20 cellular contexts compared by ENCODE assay signal in genomic region chr17:12623220-12623848, GRCh38. TPM values are rescaled to one million over a fixed set of nuclear protein-coding genes. Genes with fewer than 3 reads are reported as not detected.
DNase-seq lines count a peak whose midpoint lies in the region; ATAC-seq, FAIRE-seq and TF ChIP-seq lines count a peak whose summit lies in the region.
"Had no signal": no experiment of that assay in that cellular context is flagged by ENCODE, and none has a peak within 500 bp of the region (broad histone marks: within the 10 kb centered on the region; RNA-seq: fewer than 3 reads in every experiment).

No MANE protein-coding gene starts in this region.

- no peak overlapping the region for H3K4me3 ChIP-seq in bronchial epithelial cell (ENCODE audit: low read depth, low read length)
- H3K4me3 ChIP-seq in heart left ventricle: peak overlapping the region in 5 of 12 donors; percentile 0 to 9 (median 3)
- H3K4me3 ChIP-seq in neuronal stem cell (ENCODE audit: low read length in 2 of 2): no peak overlapping the region
- H3K4me3 ChIP-seq: GM23338, Peyer's patch, SJSA1 had no signal

- H3K27me3 ChIP-seq in bronchial epithelial cell (ENCODE audit: control insufficient read depth, insufficient read depth, low read length) (no peaks in the 10 kb centered on the region), heart left ventricle (no peaks in the 10 kb centered on the region), neuronal stem cell (ENCODE audit: control insufficient read depth in 3 of 3, insufficient read depth in 3 of 3, low read depth in 1 of 3, low read length in 3 of 3) (no peaks in the 10 kb centered on the region)
- H3K27me3 ChIP-seq: BE2C, Peyer's patch, SJSA1 had no signal

- H3K4me2 ChIP-seq in neuronal stem cell (ENCODE audit: insufficient read depth, low read length, poor library complexity, severe bottlenecking): no peak overlapping the region
- H3K4me2 ChIP-seq: GM23338, KMS-11 had no signal

- peak; percentile 90 for FAIRE-seq in bronchial epithelial cell (lab: Jason Lieb, UNC)
- FAIRE-seq: HTR-8/SVneo had no signal

- H2BK12ac ChIP-seq in neuronal stem cell (ENCODE audit: low read length): no peak overlapping the region

- no peak overlapping the region for H2AK5ac ChIP-seq in neuronal stem cell (ENCODE audit: low read depth, low read length)

- no peaks in the 10 kb centered on the region for H3K79me1 ChIP-seq in neuronal stem cell (ENCODE audit: low read depth, low read length)

- H3K9ac ChIP-seq in neuronal stem cell (ENCODE audit: low read depth, low read length, poor library complexity): no peak overlapping the region
- H3K9ac ChIP-seq: KMS-11 had no signal

- H3K4ac ChIP-seq in neuronal stem cell (ENCODE audit: low read length): no peak overlapping the region

- TF ChIP-seq CTCF in bronchial epithelial cell (IDR thresholded peaks at IDR 0.05; ENCODE audit: insufficient read depth, low read length, severe bottlenecking): no peak
- no peak for TF ChIP-seq CTCF in heart left ventricle (IDR thresholded peaks at IDR 0.05)

- ATAC-seq in heart left ventricle (peak in 3 of 4 donors; percentile 71 to 82 (median 73)), HG02588 (IDR thresholded peaks at IDR 0.05; ENCODE audit: unreplicated experiment) (no peak), GM18907 (IDR thresholded peaks at IDR 0.05; ENCODE audit: unreplicated experiment) (no peak)
- ATAC-seq: GM23338 had no signal

- WGBS in heart left ventricle, 4 donors: 33 to 41% (median 40%) methylated on average over 16 of the region's 16 CpGs
- WGBS in neuronal stem cell (ENCODE audit: extremely low coverage in 2 of 2, insufficient read length in 2 of 2, insufficient replicate concordance in 1 of 2), 2 donors: no CpG with 5 or more reads among the region's 16 CpGs

- H3K4me1 ChIP-seq in heart left ventricle: peaks cover 0 to 15% (median 0%) of the 10 kb centered on the region in 12 donors
- no peaks in the 10 kb centered on the region for H3K4me1 ChIP-seq in neuronal stem cell (ENCODE audit: control insufficient read depth in 2 of 2, insufficient read depth in 1 of 2, low read depth in 1 of 2, low read length in 2 of 2)
- H3K4me1 ChIP-seq: BE2C, Peyer's patch had no signal

- H3K23ac ChIP-seq in neuronal stem cell (ENCODE audit: low read depth, low read length, poor library complexity): no peak overlapping the region

- no peak overlapping the region for H2BK5ac ChIP-seq in neuronal stem cell (ENCODE audit: low read length)

- TF ChIP-seq POLR2A in heart left ventricle (IDR thresholded peaks at IDR 0.05): no peak

- H4K91ac ChIP-seq in neuronal stem cell (ENCODE audit: low read depth, low read length, poor library complexity): no peak overlapping the region

- H3K14ac ChIP-seq in neuronal stem cell (ENCODE audit: low read length): no peak overlapping the region

- intact Hi-C loops in heart left ventricle (cut with DNase I): loop anchor here in 2 of 10 donors (5.0 to 10.0 kb wide), 2 partner anchors 41 to 69 kb away; no protein-coding TSS in a partner anchor

- no peak overlapping the region for H2AFZ ChIP-seq in neuronal stem cell (ENCODE audit: low read length)
- H2AFZ ChIP-seq: GM23338 had no signal

- no peak overlapping the region for H3K18ac ChIP-seq in neuronal stem cell (ENCODE audit: low read length)

- no peak overlapping the region for H2BK120ac ChIP-seq in neuronal stem cell (ENCODE audit: low read depth, low read length)

- H3K36me3 ChIP-seq in bronchial epithelial cell (ENCODE audit: control insufficient read depth, insufficient read depth, low read length) (no peaks in the 10 kb centered on the region), heart left ventricle (no peaks in the 10 kb centered on the region), neuronal stem cell (replicated peaks in 1 of 2; ENCODE audit: control insufficient read depth in 2 of 2, insufficient read depth in 2 of 2, low read length in 2 of 2) (no peaks in the 10 kb centered on the region)
- H3K36me3 ChIP-seq: BE2C, Peyer's patch, SJSA1 had no signal

- H3K9me3 ChIP-seq in heart left ventricle: no peaks in the 10 kb centered on the region
- no peaks in the 10 kb centered on the region for H3K9me3 ChIP-seq in neuronal stem cell (replicated peaks in 1 of 2; ENCODE audit: control insufficient read depth in 2 of 2, insufficient read depth in 1 of 2, low read depth in 1 of 2, low read length in 2 of 2)
- H3K9me3 ChIP-seq: BE2C, Peyer's patch, SJSA1 had no signal

- DNase-seq in bronchial epithelial cell (ENCODE audit: low read depth) (no peak), heart left ventricle (no peak), left kidney (ENCODE audit: low read depth, low spot score) (peak; percentile 36), neuronal stem cell (ENCODE audit: low spot score) (no peak), NCI-H1930 (lab: John Stamatoyannopoulos, UW) (no peak)
- DNase-seq: BE2C, MV-4-11, NCI-H1105 treated with DMSO at 0.1 percent for 48 hours, NCI-H1694 treated with DMSO at 0.1 percent for 48 hours, NCI-H446, NCI-H526, Peyer's patch had no signal

- no peak overlapping the region for H4K8ac ChIP-seq in neuronal stem cell (ENCODE audit: low read depth, low read length)

- no peak overlapping the region for H2BK15ac ChIP-seq in neuronal stem cell (ENCODE audit: low read length)

- H3K27ac ChIP-seq in heart left ventricle (peak overlapping the region in 7 of 12 donors; percentile 3 to 77 (median 33)), neuronal stem cell (replicated peaks; ENCODE audit: low read length) (no peak overlapping the region)
- H3K27ac ChIP-seq: KMS-11, Peyer's patch, SJSA1 had no signal

RNA-seq across cellular contexts. Expression of gene MYOCD, which starts 42.4 kb away (rescaled TPM):
- total RNA-seq in bronchial epithelial cell: under 0.01 TPM in 1 of 2 replicates, not detected in the other
- total RNA-seq in heart left ventricle: 10 to 100 TPM; 28.7 to 77.2 (median 47.1) TPM
- 10 to 100 TPM; 12.9 to 24.6 TPM for polyA plus RNA-seq in heart left ventricle
- polyA plus RNA-seq in neuronal stem cell (2013, experiment 1 of 2): 0.10 TPM
- 0.12 TPM for polyA plus RNA-seq in neuronal stem cell (2013, experiment 2 of 2)
- total RNA-seq: A673, OCI-LY7 had no signal

Comparison
In these comparisons a context has a peak if more than half of its experiments do, and no peak if none do; other contexts are left out.
1. ATAC-seq: peak in heart left ventricle (3 of 4); none in HG02588 (single experiment) and GM18907 (single experiment).
2. RNA of gene MYOCD, which starts 42.4 kb away (total RNA-seq): 28.7 to 77.2 TPM in heart left ventricle; under 0.01 TPM in bronchial epithelial cell; every median in the first group is over 10 times any median in the second.